In genomic region chr9:95516736-95517558, GRCh38 we compare ENCODE assay signal across 8 cellular contexts. TPM values are rescaled to one million over a fixed set of nuclear protein-coding genes. Genes with fewer than 3 reads are reported as not detected.
DNase-seq lines count a peak whose midpoint lies in the region; ATAC-seq, FAIRE-seq and TF ChIP-seq lines count a peak whose summit lies in the region.

PTCH1 (minus strand) TSS chr9:95516971.

- peaks cover 8% of the 10 kb centered on the region for H3K4me1 Mint-ChIP-seq in CD14-positive monocyte

- FAIRE-seq in urothelium cell line (lab: Jason Lieb, UNC): no peak

- no peak within 1 kb of the TSS for H3K27ac Mint-ChIP-seq in CD14-positive monocyte

- dilution Hi-C loops in IMR-90 (cut with HindIII; ENCODE audit: low sequenced_read_pairs, unreplicated experiment): no loop called here

- H3K4me3 ChIP-seq in IMR-90 (ENCODE audit: insufficient read depth, low read depth, low read length): peak within 1 kb of the TSS; percentile 58
- peak within 1 kb of the TSS; percentile 70 for H3K4me3 ChIP-seq in mucosa of stomach (ENCODE audit: low read length)
- peak within 1 kb of the TSS; percentile 48 for H3K4me3 ChIP-seq in thymus (ENCODE audit: low read length)

- H4K8ac ChIP-seq in IMR-90 (ENCODE audit: low read depth in 2 of 2, low read length in 2 of 2): no peak within 1 kb of the TSS

- peaks cover 6 to 8% of the 10 kb centered on the region in 2 donors for H3K36me3 Mint-ChIP-seq in CD14-positive monocyte

- no peak within 1 kb of the TSS for H3K18ac ChIP-seq in IMR-90 (ENCODE audit: low read depth, low read length)

- 6% methylated on average over 19 of the region's 64 CpGs; no CpG with 5 or more reads in 1 of the 2 experiments for WGBS in IMR-90 (ENCODE audit: extremely low coverage in 2 of 2, insufficient read length in 1 of 2), 2 experiments
- 8% methylated on average over 64 of the region's 64 CpGs for WGBS in thymus

- CTCF ChIA-PET in IMR-90 (lab: Yijun Ruan, JAX): no interaction called here

- intact Hi-C loops in CD14-positive monocyte (cut with micrococcal nuclease) (no loop called here), IMR-90 (cut with micrococcal nuclease) (loop anchor here (5.0 kb wide), 1 partner anchor 210 kb away; no protein-coding TSS in a partner anchor)

- no peak within 1 kb of the TSS for H2BK20ac ChIP-seq in IMR-90 (ENCODE audit: low read depth, low read length)

- 0 out of 2 replicates have a peak within 1 kb of the TSS, but pooled peaks have one; percentile 12 for H3K27ac ChIP-seq in IMR-90 (ENCODE audit: insufficient read depth, low read length)
- no peak within 1 kb of the TSS for H3K27ac ChIP-seq in thymus (ENCODE audit: low read depth)

- H3K36me3 ChIP-seq in IMR-90 (ENCODE audit: control insufficient read depth, insufficient read depth, low read length) (no peaks in the 10 kb centered on the region), mucosa of stomach (ENCODE audit: control insufficient read depth, insufficient read depth, low read length) (no peaks in the 10 kb centered on the region), thymus (ENCODE audit: control insufficient read depth, insufficient read depth) (no peaks in the 10 kb centered on the region)

- H3K9me3 Mint-ChIP-seq in CD14-positive monocyte: peaks cover 16 to 62% (median 34%) of the 10 kb centered on the region in 7 donors

- H3K79me1 ChIP-seq in IMR-90 (ENCODE audit: low read depth in 1 of 2, low read length in 2 of 2): peaks cover 3 to 11% of the 10 kb centered on the region in 2 experiments; a peak in 3 of 4 replicates

- H2BK15ac ChIP-seq in IMR-90 (ENCODE audit: low read depth, low read length): no peak within 1 kb of the TSS

- no peak within 1 kb of the TSS for H4K91ac ChIP-seq in IMR-90 (ENCODE audit: insufficient read depth, low read depth, low read length)

- H3K27me3 ChIP-seq in IMR-90 (ENCODE audit: control insufficient read depth, insufficient read depth, low read length) (peaks cover 28% of the 10 kb centered on the region), mucosa of stomach (ENCODE audit: control insufficient read depth, insufficient read depth, low read length) (peaks cover 40% of the 10 kb centered on the region), thymus (ENCODE audit: control insufficient read depth, insufficient read depth) (peaks cover 69% of the 10 kb centered on the region)

- H3K9ac ChIP-seq in IMR-90 (ENCODE audit: low read depth, low read length) (peak within 1 kb of the TSS; percentile 59), mucosa of stomach (ENCODE audit: low read length) (peak within 1 kb of the TSS; percentile 66)

- POLR2A ChIA-PET in IMR-90 (lab: Charles Lee; ENCODE audit: unreplicated experiment): no interaction called here

- peak within 1 kb of the TSS; percentile 82; the same call in 1 of the 2 replicates for H3K23ac ChIP-seq in IMR-90 (ENCODE audit: low read depth, low read length)

- DNase-seq in CD14-positive monocyte (ENCODE audit: low spot score) (no peak), IMR-90 (peak; percentile 52), urothelium cell line (ENCODE audit: low spot score) (no peak)
- DNase-seq in activated T-cell treated with anti-CD3 and anti-CD28 coated beads, Interleukin-2, amount 50 U/mL, for 1 hour: peak; percentile 58

- H3K14ac ChIP-seq in IMR-90 (replicated peaks; ENCODE audit: low read depth, low read length): 0 out of 2 replicates have a peak within 1 kb of the TSS, but pooled peaks have one; percentile 3

- H2BK120ac ChIP-seq in IMR-90 (ENCODE audit: low read depth, low read length): peak within 1 kb of the TSS; percentile 14; the same call in 1 of the 2 replicates

- TF ChIP-seq RAD21 in IMR-90 (IDR thresholded peaks at IDR 0.05; ENCODE audit: low read length): no peak

- H3K4me1 ChIP-seq in IMR-90 (ENCODE audit: control insufficient read depth, insufficient read depth, low read length) (peaks cover 4% of the 10 kb centered on the region), mucosa of stomach (ENCODE audit: control insufficient read depth, insufficient read depth, low read length) (peaks cover 15% of the 10 kb centered on the region), thymus (ENCODE audit: control insufficient read depth, insufficient read depth, low read length) (peaks cover 9% of the 10 kb centered on the region)

- H3K9me3 ChIP-seq in IMR-90 (ENCODE audit: control insufficient read depth, insufficient read depth, low read length): peaks cover 4% of the 10 kb centered on the region; the same call in 1 of the 2 replicates
- no peaks in the 10 kb centered on the region for H3K9me3 ChIP-seq in mucosa of stomach (ENCODE audit: control insufficient read depth, low read length)
- H3K9me3 ChIP-seq in thymus (ENCODE audit: control insufficient read depth): peaks cover under 1% of the 10 kb centered on the region

- H3K4ac ChIP-seq in IMR-90 (ENCODE audit: low read depth, low read length): 0 out of 2 replicates have a peak within 1 kb of the TSS, but pooled peaks have one; percentile 15

- peaks cover 77 to 91% (median 89%) of the 10 kb centered on the region in 3 donors for H3K27me3 Mint-ChIP-seq in CD14-positive monocyte (ENCODE audit: low read depth in 3 of 3)

- in situ Hi-C loops in IMR-90 (cut with MboI; ENCODE audit: low sequenced_read_pairs): loop anchor here (10.0 kb wide), 2 partner anchors 202 to 358 kb away; partner anchors contain the start of genes ERCC6L2 and FANCC

- no peaks in the 10 kb centered on the region for H4K20me1 ChIP-seq in IMR-90 (ENCODE audit: insufficient read depth, low read length)

- BruUV-seq in IMR-90 (replicated peaks; lab: Mats Ljungman, UMichigan): no TSS peak

- no peak for TF ChIP-seq POLR2A in IMR-90 (IDR thresholded peaks at IDR 0.05; ENCODE audit: low read depth, low read length)

- H2AFZ ChIP-seq in IMR-90 (replicated peaks; ENCODE audit: low read length, poor library complexity): peak within 1 kb of the TSS; percentile 90

- no peak within 1 kb of the TSS for H3K56ac ChIP-seq in IMR-90 (ENCODE audit: extremely low read depth, insufficient read depth, low read length)

- H3K9me1 ChIP-seq in IMR-90 (ENCODE audit: insufficient read depth, low read length): no peaks in the 10 kb centered on the region

- H2AK5ac ChIP-seq in IMR-90 (ENCODE audit: low read depth, low read length): no peak within 1 kb of the TSS

- peak within 1 kb of the TSS; percentile 87 for H3K4me2 ChIP-seq in IMR-90 (ENCODE audit: low read depth, low read length)

- ATAC-seq in IMR-90 (ENCODE audit: low read depth) (peak; percentile 71), esophagus mucosa (peak; percentile 64), GM21619 (IDR thresholded peaks at IDR 0.05; ENCODE audit: unreplicated experiment) (no peak)

- H2AK9ac ChIP-seq in IMR-90 (replicated peaks; ENCODE audit: low read depth, low read length, poor library complexity): peak within 1 kb of the TSS; percentile 51

- H2BK5ac ChIP-seq in IMR-90 (ENCODE audit: low read depth, low read length, poor library complexity, severe bottlenecking): no peak within 1 kb of the TSS

- peak within 1 kb of the TSS; percentile 74 to 93 for H3K4me3 Mint-ChIP-seq in CD14-positive monocyte

- H4K5ac ChIP-seq in IMR-90 (ENCODE audit: low read depth, low read length): no peak within 1 kb of the TSS

- no peak for TF ChIP-seq CTCF in CD14-positive monocyte (IDR thresholded peaks at IDR 0.05)
- no peak for TF ChIP-seq CTCF in IMR-90 (conservative IDR thresholded peaks at IDR 0.05; ENCODE audit: low read depth, low read length)

TF ChIP-seq in IMR-90, 13 proteins besides CTCF, POLR2A, EP300 and RAD21:
- no peak for TF ChIP-seq NFE2L2 (IDR thresholded peaks at IDR 0.05; ENCODE audit: low read depth, low read length)
- TF ChIP-seq CEBPB (IDR thresholded peaks at IDR 0.05; ENCODE audit: low read depth, low read length): no peak
- peak; percentile 80 for TF ChIP-seq BHLHE40 (IDR thresholded peaks at IDR 0.05; ENCODE audit: low read depth, low read length)
- TF ChIP-seq FOS (IDR thresholded peaks at IDR 0.05; ENCODE audit: low read depth, low read length): no peak
- no peak for TF ChIP-seq CHD1 (IDR thresholded peaks at IDR 0.05; ENCODE audit: low read depth, low read length)
- TF ChIP-seq SMC3 (IDR thresholded peaks at IDR 0.05; ENCODE audit: low read depth, low read length): no peak
- no peak for TF ChIP-seq RCOR1 (IDR thresholded peaks at IDR 0.05; ENCODE audit: insufficient replicate concordance, low read length)
- no peak for TF ChIP-seq MXI1 (IDR thresholded peaks at IDR 0.05; ENCODE audit: borderline replicate concordance, low read depth, low read length)
- no peak for TF ChIP-seq ELK1 (IDR thresholded peaks at IDR 0.05; ENCODE audit: borderline replicate concordance, low read depth, low read length)
- TF ChIP-seq MAFK (IDR thresholded peaks at IDR 0.05; ENCODE audit: low read depth, low read length): no peak
- TF ChIP-seq MAZ (IDR thresholded peaks at IDR 0.05; ENCODE audit: borderline replicate concordance, low read depth, low read length): peak; percentile 37; the same call in 1 of the 2 replicates
- no peak for TF ChIP-seq RFX5 (IDR thresholded peaks at IDR 0.05; ENCODE audit: low read depth, low read length)
- peak; percentile 86 for TF ChIP-seq USF2 (IDR thresholded peaks at IDR 0.05; ENCODE audit: low read depth, low read length)

RNA-seq across cellular contexts. Expression of gene PTCH1, which starts in this region (rescaled TPM):
- polyA plus RNA-seq in CD14-positive monocyte (not detected), IMR-90 (2012; rRNA removed) (5.0 and 6.0 TPM in 2 replicates), thymus (3.4 TPM)
- total RNA-seq in IMR-90 (2012; rRNA removed) (4.1 and 5.3 TPM in 2 replicates), esophagus mucosa (3.9 TPM)
- polyA plus RNA-seq in IMR-90 (2012; cell fraction: cytosol; rRNA removed): 2.0 and 3.7 TPM in 2 replicates
- polyA plus RNA-seq in IMR-90 (2012; cell fraction: nucleus; rRNA removed; ENCODE audit: low replicate concordance): 12.6 and 14.4 TPM in 2 replicates

Comparison
In these comparisons a context has a peak if more than half of its experiments do, and no peak if none do; other contexts are left out.
1. DNase-seq: peak in IMR-90 (single experiment) and activated T-cell treated with anti-CD3 and anti-CD28 coated beads, Interleukin-2, amount 50 U/mL, for 1 hour (single experiment); none in CD14-positive monocyte (single experiment) and urothelium cell line (single experiment).
2. Peak in every context shown above with its lines, with median percentiles within 50 percentile points of each other: H3K4me3 ChIP-seq.